7 cellular contexts compared by ENCODE assay signal in the genomic region with DNA sequence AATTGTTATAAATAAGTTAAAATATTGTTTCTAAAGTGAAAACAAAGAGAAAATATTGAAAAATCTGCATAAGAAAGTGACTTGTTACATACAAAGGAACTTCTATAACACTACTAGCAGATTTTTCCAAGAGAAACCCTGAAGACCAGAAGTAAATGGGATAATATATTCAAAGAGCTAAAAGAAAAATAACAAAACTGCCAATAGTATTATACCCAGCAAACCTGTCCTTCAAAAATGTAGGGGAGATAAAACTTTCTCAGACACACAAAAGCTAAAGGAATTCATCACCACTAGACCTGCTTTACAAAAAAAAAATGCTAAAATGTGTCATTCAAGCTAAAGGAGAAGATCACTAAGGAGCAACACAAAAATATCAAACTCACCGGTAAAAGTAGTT. TPM values are rescaled to one million over a fixed set of nuclear protein-coding genes. Genes with fewer than 3 reads are reported as not detected.
"Had no signal": no experiment of that assay in that cellular context is flagged by ENCODE, and none has a peak within 500 bp of the region (broad histone marks: within the 10 kb centered on the region; RNA-seq: fewer than 3 reads in every experiment).

No MANE protein-coding gene starts in this region.

- DNase-seq: IMR-90, KBM-7, KG1 had no signal

- H3K9ac ChIP-seq: KMS-11 had no signal

- FAIRE-seq: HTR-8/SVneo had no signal

- H3K4me2 ChIP-seq: KMS-11 had no signal

- H3K27ac ChIP-seq: HL-60, KMS-11 had no signal

RNA-seq across cellular contexts. Expression of a gene that starts 17.0 kb away (rescaled TPM):
- polyA plus RNA-seq: IgD-negative memory B cell had no signal
